In genomic region chr12:119666900-119667576, GRCh38 we compare ENCODE assay signal across 8 cellular contexts. TPM values are rescaled to one million over a fixed set of nuclear protein-coding genes. Genes with fewer than 3 reads are reported as not detected.
DNase-seq lines count a peak whose midpoint lies in the region; TF ChIP-seq lines count a peak whose summit lies in the region.

No MANE protein-coding gene starts in this region.

- peak overlapping the region; percentile 98 for H2AFZ ChIP-seq in parathyroid adenoma

- peaks cover 31% of the 10 kb centered on the region for H3K36me3 Mint-ChIP-seq in activated CD4-positive, alpha-beta T cell treated with anti-CD3 and anti-CD28 coated beads, Interleukin-2, amount 10 ng/mL, durations not matched to agents 7 days and 5 days (ENCODE audit: low read depth)
- H3K36me3 Mint-ChIP-seq in endothelial cell (ENCODE audit: low read depth, unreplicated experiment) = peaks cover 8% of the 10 kb centered on the region

- peak overlapping the region; percentile 85 for H3K27ac Mint-ChIP-seq in activated CD4-positive, alpha-beta T cell treated with anti-CD3 and anti-CD28 coated beads, Interleukin-2, amount 10 ng/mL, durations not matched to agents 7 days and 5 days
- H3K27ac Mint-ChIP-seq in endothelial cell (ENCODE audit: unreplicated experiment) = peak overlapping the region; percentile 17

- peak overlapping the region; percentile 89 for H3K4me3 Mint-ChIP-seq in activated CD4-positive, alpha-beta T cell treated with anti-CD3 and anti-CD28 coated beads, Interleukin-2, amount 10 ng/mL, durations not matched to agents 7 days and 5 days
- peak overlapping the region; percentile 88 for H3K4me3 Mint-ChIP-seq in endothelial cell (ENCODE audit: unreplicated experiment)

- peaks cover 49% of the 10 kb centered on the region for H3K4me1 Mint-ChIP-seq in activated CD4-positive, alpha-beta T cell treated with anti-CD3 and anti-CD28 coated beads, Interleukin-2, amount 10 ng/mL, durations not matched to agents 7 days and 5 days
- H3K4me1 Mint-ChIP-seq in endothelial cell (ENCODE audit: unreplicated experiment) = peaks cover 45% of the 10 kb centered on the region

- POLR2A ChIA-PET in activated CD4-positive, alpha-beta T cell treated with anti-CD3 and anti-CD28 coated beads, Interleukin-2, amount 10 ng/mL, durations not matched to agents 7 days and 5 days (lab: Charles Lee) = no interaction called here

- TF ChIP-seq CTCF in endothelial cell (IDR thresholded peaks at IDR 0.05; ENCODE audit: unreplicated experiment) (no peak), parathyroid adenoma (IDR thresholded peaks at IDR 0.05) (no peak)

- H3K9ac ChIP-seq in NT2/D1 (ENCODE audit: insufficient read length, low read depth) (peak overlapping the region; percentile 24), parathyroid adenoma (no peak overlapping the region)

- H3K4me2 ChIP-seq in parathyroid adenoma (ENCODE audit: low read length) = peak overlapping the region; percentile 63

- H3K27me3 ChIP-seq in NT2/D1 (ENCODE audit: insufficient read depth, insufficient read length) (no peaks in the 10 kb centered on the region), parathyroid adenoma (ENCODE audit: control insufficient read depth, insufficient read depth, low read length) (no peaks in the 10 kb centered on the region)

- H3K27me3 Mint-ChIP-seq in activated CD4-positive, alpha-beta T cell treated with anti-CD3 and anti-CD28 coated beads, Interleukin-2, amount 10 ng/mL, durations not matched to agents 7 days and 5 days = peaks cover 2% of the 10 kb centered on the region
- peaks cover 2% of the 10 kb centered on the region for H3K27me3 Mint-ChIP-seq in endothelial cell (ENCODE audit: unreplicated experiment)

- H3K9me3 ChIP-seq in NT2/D1 (ENCODE audit: insufficient read depth, low read length) (no peaks in the 10 kb centered on the region), parathyroid adenoma (ENCODE audit: control insufficient read depth, low read length) (no peaks in the 10 kb centered on the region)

- H3K27ac ChIP-seq in parathyroid adenoma = no peak overlapping the region

- H3K4me1 ChIP-seq in NT2/D1 (ENCODE audit: insufficient read depth, insufficient read length) (no peaks in the 10 kb centered on the region), parathyroid adenoma (peaks cover 38% of the 10 kb centered on the region)

- peaks cover 3% of the 10 kb centered on the region for H3K9me3 Mint-ChIP-seq in activated CD4-positive, alpha-beta T cell treated with anti-CD3 and anti-CD28 coated beads, Interleukin-2, amount 10 ng/mL, durations not matched to agents 7 days and 5 days
- H3K9me3 Mint-ChIP-seq in endothelial cell (ENCODE audit: unreplicated experiment) = no peaks in the 10 kb centered on the region

- H3K36me3 ChIP-seq in NT2/D1 (ENCODE audit: insufficient read depth, insufficient read length, low read length) = peaks cover 26% of the 10 kb centered on the region
- H3K36me3 ChIP-seq in parathyroid adenoma (ENCODE audit: control insufficient read depth, insufficient read depth, low read length) = no peaks in the 10 kb centered on the region

- DNase-seq in activated CD4-positive, alpha-beta T cell treated with anti-CD3 and anti-CD28 coated beads, Interleukin-2, amount 10 ng/mL, durations not matched to agents 7 days and 5 days = no peak
- DNase-seq in activated CD4-positive, alpha-beta T cell treated with anti-CD3 and anti-CD28 coated beads, Interleukin-2, amount 50 U/mL, for 48 hours = no peak
- DNase-seq in NT2/D1 (ENCODE audit: low read depth, low spot score) (no peak), endothelial cell (ENCODE audit: low spot score) (no peak), NCI-H1930 (lab: John Stamatoyannopoulos, UW) (no peak), DMS79 treated with DMSO at 0.1 percent for 48 hours (lab: John Stamatoyannopoulos, UW) (no peak), T1000 (lab: John Stamatoyannopoulos, UW) (no peak)

- peaks cover 7% of the 10 kb centered on the region for H3K79me2 ChIP-seq in parathyroid adenoma

- CTCF ChIA-PET in activated CD4-positive, alpha-beta T cell treated with anti-CD3 and anti-CD28 coated beads, Interleukin-2, amount 10 ng/mL, durations not matched to agents 7 days and 5 days (lab: Charles Lee) = interaction anchor here (0.5 to 2.0 kb wide), 10 partner anchors 8 to 1793 kb away, joined by 3 to 10 read pairs (median 4); no protein-coding TSS in a partner anchor

- H3K4me3 ChIP-seq in NT2/D1 (ENCODE audit: insufficient read length, low read depth) = peak overlapping the region; percentile 30
- H3K4me3 ChIP-seq in parathyroid adenoma (ENCODE audit: low read depth, low read length) = peak overlapping the region; percentile 93

RNA-seq across cellular contexts. Expression of gene PRKAB1, which starts 0.9 kb away (rescaled TPM):
- 10 to 100 TPM; 30.7 to 37.2 TPM for total RNA-seq in activated CD4-positive, alpha-beta T cell treated with anti-CD3 and anti-CD28 coated beads, Interleukin-2, amount 10 ng/mL, durations not matched to agents 7 days and 5 days
- total RNA-seq in endothelial cell (ENCODE audit: unreplicated experiment) = 28.5 TPM
